Comparison of ENCODE assay signal across 13 cellular contexts in the genomic region with DNA sequence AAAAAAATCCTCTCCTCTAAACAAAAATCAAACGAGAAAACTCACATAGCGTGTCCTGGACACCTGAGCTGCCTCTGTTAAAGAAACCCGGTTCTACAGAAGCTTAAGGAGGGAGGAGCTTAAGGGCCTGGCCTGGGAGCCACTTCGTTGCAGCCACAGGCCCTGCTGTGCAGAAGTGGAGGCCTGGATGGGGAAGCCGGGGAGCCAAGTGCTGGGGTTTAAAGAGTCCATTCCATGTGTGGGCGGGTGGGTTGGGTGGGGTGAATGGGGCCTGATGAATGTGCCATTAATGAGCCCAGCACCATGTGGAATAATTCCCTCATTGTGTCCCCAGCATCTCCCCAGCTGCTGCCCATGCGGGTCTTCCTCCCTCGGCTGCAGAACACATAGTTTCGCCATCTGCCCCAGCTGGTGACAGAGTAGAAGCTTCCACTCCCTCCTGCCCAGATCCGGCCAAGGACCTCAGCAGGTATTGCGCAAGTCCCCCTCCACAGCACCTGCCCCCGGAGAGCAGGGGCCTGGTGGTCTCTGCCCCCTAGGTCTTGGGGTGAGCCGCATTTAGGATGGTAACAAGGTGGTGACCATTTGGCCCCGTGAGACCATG.
DNase-seq lines count a peak whose midpoint lies in the region; ATAC-seq, FAIRE-seq and TF ChIP-seq lines count a peak whose summit lies in the region.
"Had no signal": no experiment of that assay in that cellular context is flagged by ENCODE, and none has a peak within 500 bp of the region (broad histone marks: within the 10 kb centered on the region; RNA-seq: fewer than 3 reads in every experiment).

No MANE protein-coding gene starts in this region.

- intact Hi-C loops in Caco-2 (cut with micrococcal nuclease; ENCODE audit: unreplicated experiment) = no loop called here

- H3K9me3 ChIP-seq in Caco-2 = peaks cover 6% of the 10 kb centered on the region
- H3K9me3 ChIP-seq in osteoblast (ENCODE audit: low read depth, low read length) = no peaks in the 10 kb centered on the region

- no peaks in the 10 kb centered on the region for H3K27me3 Mint-ChIP-seq in Caco-2 (ENCODE audit: insufficient read depth, unreplicated experiment)

- TF ChIP-seq CTCF in Caco-2 (IDR thresholded peaks at IDR 0.05; ENCODE audit: insufficient read depth in 1 of 2, low read depth in 1 of 2, low read length in 1 of 2, severe bottlenecking in 1 of 2, unreplicated experiment in 1 of 2) = no peak
- no peak for TF ChIP-seq CTCF in osteoblast (IDR thresholded peaks at IDR 0.05; ENCODE audit: extremely low read depth, low read depth, low read length)

- ATAC-seq in esophagus mucosa (peak; percentile 81), GM18870 (IDR thresholded peaks at IDR 0.05; ENCODE audit: unreplicated experiment) (no peak), GM18861 (IDR thresholded peaks at IDR 0.05; ENCODE audit: unreplicated experiment) (no peak)

- H3K36me3 ChIP-seq in Caco-2 (ENCODE audit: control insufficient read depth, insufficient read depth, low read length) (peaks cover 14% of the 10 kb centered on the region), osteoblast (ENCODE audit: insufficient read depth, low read length) (no peaks in the 10 kb centered on the region)

- DNase-seq in Caco-2 (no peak), MV-4-11 (lab: John Stamatoyannopoulos, UW) (peak; percentile 71), osteoblast (ENCODE audit: insufficient read length, low spot score, missing footprints) (peak; percentile 11), hepatic stellate cell (ENCODE audit: low spot score) (no peak), GM12892 (ENCODE audit: insufficient read length) (no peak)
- DNase-seq: immature natural killer cell, NCI-H2171 treated with DMSO at 0.1 percent for 48 hours had no signal

- H3K4me1 Mint-ChIP-seq in Caco-2 (ENCODE audit: low read depth, unreplicated experiment) = peaks cover 17% of the 10 kb centered on the region
- H3K4me1 Mint-ChIP-seq: activated naive CD8-positive, alpha-beta T cell treated with anti-CD3 and anti-CD28 coated beads, Interleukin-2, amount 10 ng/mL, durations not matched to agents 7 days and 5 days had no signal

- H3K79me2 ChIP-seq in osteoblast (ENCODE audit: insufficient read depth, low read length) = peaks cover 4% of the 10 kb centered on the region

- POLR2A ChIA-PET in Caco-2 (lab: Charles Lee) = no interaction called here

- BruUV-seq in Caco-2 (replicated peaks; lab: Mats Ljungman, UMichigan) = no TSS peak

- H3K4me3 Mint-ChIP-seq in Caco-2 (ENCODE audit: unreplicated experiment) = peak overlapping the region; percentile 45
- H3K4me3 Mint-ChIP-seq: activated CD8-positive, alpha-beta T cell treated with anti-CD3 and anti-CD28 coated beads, Interleukin-2, amount 10 ng/mL, durations not matched to agents 7 days and 5 days; activated naive CD8-positive, alpha-beta T cell treated with anti-CD3 and anti-CD28 coated beads, Interleukin-2, amount 10 ng/mL, durations not matched to agents 7 days and 5 days; endodermal cell; immature natural killer cell had no signal

- no peak overlapping the region for H3K27ac Mint-ChIP-seq in Caco-2 (ENCODE audit: unreplicated experiment)
- H3K27ac Mint-ChIP-seq: activated CD8-positive, alpha-beta T cell treated with anti-CD3 and anti-CD28 coated beads, Interleukin-2, amount 10 ng/mL, durations not matched to agents 7 days and 5 days; activated naive CD8-positive, alpha-beta T cell treated with anti-CD3 and anti-CD28 coated beads, Interleukin-2, amount 10 ng/mL, durations not matched to agents 7 days and 5 days; endodermal cell had no signal

- H3K4me1 ChIP-seq in Caco-2 (no peaks in the 10 kb centered on the region; the same call in 1 of the 2 replicates), osteoblast (ENCODE audit: insufficient read depth, low read length) (peaks cover 30% of the 10 kb centered on the region)

- no peak for TF ChIP-seq POLR2A in GM12892 (IDR thresholded peaks at IDR 0.05; ENCODE audit: low read depth, low read length)

- peaks cover 15% of the 10 kb centered on the region for H4K20me1 ChIP-seq in osteoblast (ENCODE audit: insufficient read depth, low read length)

- H3K9me3 Mint-ChIP-seq in Caco-2 (ENCODE audit: unreplicated experiment) = peaks cover 10% of the 10 kb centered on the region
- H3K9me3 Mint-ChIP-seq: immature natural killer cell had no signal

- no peak overlapping the region for H3K27ac ChIP-seq in osteoblast (ENCODE audit: low read depth, low read length)

- no peaks in the 10 kb centered on the region for H3K27me3 ChIP-seq in Caco-2 (replicated peaks; ENCODE audit: control insufficient read depth, insufficient read depth, low read length)
- no peaks in the 10 kb centered on the region for H3K27me3 ChIP-seq in osteoblast (ENCODE audit: insufficient read depth, low read length)

- FAIRE-seq in GM12892 (lab: Jason Lieb, UNC) = no peak

- H3K4me2 ChIP-seq in osteoblast (ENCODE audit: insufficient read depth, low read length) = no peak overlapping the region

- CTCF ChIA-PET in Caco-2 (lab: Charles Lee) = interaction anchor here (0.5 kb wide), 1 partner anchor 1073 kb away, joined by 4 read pairs; no protein-coding TSS in a partner anchor

- peaks cover 79% of the 10 kb centered on the region for H3K36me3 Mint-ChIP-seq in Caco-2 (ENCODE audit: insufficient read depth, unreplicated experiment)
- H3K36me3 Mint-ChIP-seq: activated naive CD8-positive, alpha-beta T cell treated with anti-CD3 and anti-CD28 coated beads, Interleukin-2, amount 10 ng/mL, durations not matched to agents 7 days and 5 days; immature natural killer cell had no signal

- H2AFZ ChIP-seq in osteoblast (ENCODE audit: low read length) = no peak overlapping the region

- H3K4me3 ChIP-seq in Caco-2 (ENCODE audit: low read depth, low read length) = no peak overlapping the region
- no peak overlapping the region for H3K4me3 ChIP-seq in osteoblast (ENCODE audit: insufficient read depth, low read length)

Comparison
In these comparisons a context has a peak if more than half of its experiments do, and no peak if none do; other contexts are left out.
1. DNase-seq: peak in MV-4-11 (single experiment) and osteoblast (single experiment); none in Caco-2 (0 of 2), hepatic stellate cell (single experiment) and GM12892 (single experiment).